8 cellular contexts compared by ENCODE assay signal in the genomic region with DNA sequence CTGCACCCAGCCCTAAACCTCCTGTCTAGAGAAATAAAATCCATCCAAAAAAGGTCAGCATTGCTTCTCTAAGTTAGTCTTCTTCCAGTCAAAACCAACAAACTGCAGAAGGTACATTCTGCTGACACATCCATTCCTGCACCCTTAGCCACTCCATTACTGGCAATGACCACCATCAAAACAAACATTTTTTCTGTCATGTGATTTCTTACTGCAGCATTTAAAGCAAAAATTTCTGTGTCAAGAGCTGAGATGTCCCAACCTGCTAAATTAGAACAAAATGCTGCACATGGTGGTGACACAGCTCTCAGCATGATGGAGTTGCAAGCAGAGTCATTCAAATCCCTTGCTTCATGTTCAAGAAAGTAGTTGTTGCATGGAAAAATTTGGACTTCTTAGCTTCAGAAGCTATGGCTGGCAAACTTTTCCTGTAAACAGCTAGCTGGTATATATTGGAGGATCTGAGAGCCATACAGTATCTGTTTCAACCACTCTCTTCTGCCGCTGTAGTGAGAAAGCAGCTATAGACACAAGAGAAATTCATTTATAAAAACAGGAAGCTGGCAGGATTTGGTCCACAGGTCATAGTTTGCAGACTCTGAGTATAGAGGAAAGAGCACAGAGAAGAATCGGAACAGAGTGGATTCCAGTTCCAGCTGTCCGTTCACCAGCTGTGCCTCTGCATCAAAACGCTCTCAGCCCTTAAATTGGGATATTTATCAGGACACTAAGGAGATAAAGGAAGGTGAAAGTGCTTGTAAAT.
DNase-seq lines count a peak whose midpoint lies in the region; ATAC-seq, FAIRE-seq and TF ChIP-seq lines count a peak whose summit lies in the region.

No MANE protein-coding gene starts in this region.

- peaks cover 69% of the 10 kb centered on the region for H3K36me3 Mint-ChIP-seq in stimulated activated memory B cell treated with anti-CD40 and anti-IgM and Interleukin-4, amounts not matched to agents 10 μg/mL and 1 μg/mL and 100 μg/mL, for 72 hours

- peaks cover 84% of the 10 kb centered on the region for H3K4me1 Mint-ChIP-seq in stimulated activated memory B cell treated with anti-CD40 and anti-IgM and Interleukin-4, amounts not matched to agents 10 μg/mL and 1 μg/mL and 100 μg/mL, for 72 hours

- no peak for FAIRE-seq in H54 (lab: Jason Lieb, UNC)

- H3K27me3 Mint-ChIP-seq in stimulated activated memory B cell treated with anti-CD40 and anti-IgM and Interleukin-4, amounts not matched to agents 10 μg/mL and 1 μg/mL and 100 μg/mL, for 72 hours, result no peaks in the 10 kb centered on the region

- peak overlapping the region; percentile 57 for H3K4me3 Mint-ChIP-seq in stimulated activated memory B cell treated with anti-CD40 and anti-IgM and Interleukin-4, amounts not matched to agents 10 μg/mL and 1 μg/mL and 100 μg/mL, for 72 hours

- intact Hi-C loops in head of caudate nucleus (cut with DNase I), result no loop called here

- peak; percentile 79 for ATAC-seq in GM19043 (IDR thresholded peaks at IDR 0.05; ENCODE audit: low read depth, unreplicated experiment)
- ATAC-seq in HG03045 (IDR thresholded peaks at IDR 0.05; ENCODE audit: unreplicated experiment), result peak; percentile 71
- peak; percentile 83 for ATAC-seq in stimulated activated memory B cell treated with anti-CD40 and anti-IgM and Interleukin-4, amounts not matched to agents 10 μg/mL and 1 μg/mL and 100 μg/mL, for 72 hours

- no peak for TF ChIP-seq POLR2A in H54 (IDR thresholded peaks at IDR 0.05; ENCODE audit: low read depth, low read length)

- H3K9me3 Mint-ChIP-seq in stimulated activated memory B cell treated with anti-CD40 and anti-IgM and Interleukin-4, amounts not matched to agents 10 μg/mL and 1 μg/mL and 100 μg/mL, for 72 hours, result no peaks in the 10 kb centered on the region

- H3K27ac Mint-ChIP-seq in stimulated activated memory B cell treated with anti-CD40 and anti-IgM and Interleukin-4, amounts not matched to agents 10 μg/mL and 1 μg/mL and 100 μg/mL, for 72 hours, result peak overlapping the region; percentile 86

- no peak for TF ChIP-seq CTCF in choroid plexus epithelial cell (conservative IDR thresholded peaks at IDR 0.05; ENCODE audit: low read depth, low read length)

- DNase-seq in choroid plexus epithelial cell (ENCODE audit: low read depth), result peak; percentile 95
- no peak for DNase-seq in SIG-M5 (lab: John Stamatoyannopoulos, UW)
- no peak for DNase-seq in DMS153 treated with DMSO at 0.1 percent for 48 hours (lab: John Stamatoyannopoulos, UW; ENCODE audit: unreplicated experiment)
- no peak for DNase-seq in head of caudate nucleus
- DNase-seq in H54 (ENCODE audit: insufficient read length, low spot score), result no peak

- H3K4me3 ChIP-seq in choroid plexus epithelial cell (ENCODE audit: low read depth, low read length), result no peak overlapping the region
